ENCODE assay signal across 8 cellular contexts in genomic region chr12:47757840-47758583, GRCh38. TPM values are rescaled to one million over a fixed set of nuclear protein-coding genes. Genes with fewer than 3 reads are reported as not detected.
A peak's percentile ranks its signal among the peaks of the same experiment; 100 is the strongest.
DNase-seq lines count a peak whose midpoint lies in the region; ATAC-seq and TF ChIP-seq lines count a peak whose summit lies in the region.

No MANE protein-coding gene starts in this region.

- H3K4me3 Mint-ChIP-seq in GM23338, result peak overlapping the region; percentile 70
- H3K4me3 Mint-ChIP-seq in activated naive CD8-positive, alpha-beta T cell, result peak overlapping the region; percentile 78

- TF ChIP-seq CTCF in GM23338 (conservative IDR thresholded peaks at IDR 0.05; ENCODE audit: low read depth in 2 of 2), result no peak
- TF ChIP-seq CTCF in hepatocyte (IDR thresholded peaks at IDR 0.05; ENCODE audit: poor library complexity), result no peak

- peaks cover 59% of the 10 kb centered on the region for H3K4me1 Mint-ChIP-seq in GM23338
- peaks cover 28% of the 10 kb centered on the region for H3K4me1 Mint-ChIP-seq in activated naive CD8-positive, alpha-beta T cell (ENCODE audit: low read depth)

- H3K36me3 Mint-ChIP-seq in GM23338 (ENCODE audit: low read depth), result peaks cover 7% of the 10 kb centered on the region; the same call in 1 of the 3 replicates
- H3K36me3 Mint-ChIP-seq in activated naive CD8-positive, alpha-beta T cell, result no peaks in the 10 kb centered on the region

- H3K9me2 ChIP-seq in GM23338 (ENCODE audit: insufficient read depth), result no peaks in the 10 kb centered on the region
- no peaks in the 10 kb centered on the region for H3K9me2 ChIP-seq in hepatocyte (replicated peaks; ENCODE audit: insufficient read depth)

- H2AFZ ChIP-seq in GM23338, result peak overlapping the region; percentile 97; the same call in 1 of the 2 replicates
- peak overlapping the region; percentile 99 for H2AFZ ChIP-seq in hepatocyte

- intact Hi-C loops in sciatic nerve (cut with DNase I), result no loop called here

- no peaks in the 10 kb centered on the region for H3K9me3 ChIP-seq in hepatocyte (ENCODE audit: low read depth)

- H3K27me3 ChIP-seq in GM23338 (ENCODE audit: insufficient read depth), result no peaks in the 10 kb centered on the region
- no peaks in the 10 kb centered on the region for H3K27me3 ChIP-seq in hepatocyte

- no peaks in the 10 kb centered on the region for H3K9me3 Mint-ChIP-seq in GM23338
- H3K9me3 Mint-ChIP-seq in activated naive CD8-positive, alpha-beta T cell (ENCODE audit: low read depth), result no peaks in the 10 kb centered on the region

- no peaks in the 10 kb centered on the region for H4K20me1 ChIP-seq in GM23338 (replicated peaks; ENCODE audit: insufficient read depth)
- no peaks in the 10 kb centered on the region for H4K20me1 ChIP-seq in hepatocyte (ENCODE audit: insufficient read depth, poor library complexity, severe bottlenecking)

- peak overlapping the region; percentile 95 for H3K4me2 ChIP-seq in GM23338
- peak overlapping the region; percentile 98 for H3K4me2 ChIP-seq in hepatocyte

- H3K36me3 ChIP-seq in GM23338 (ENCODE audit: insufficient read depth) (no peaks in the 10 kb centered on the region), hepatocyte (replicated peaks; ENCODE audit: insufficient read depth, low read depth) (no peaks in the 10 kb centered on the region)

- WGBS in hepatocyte (ENCODE audit: low lambda C conversion rate, missing lambda C conversion rate), result 63% methylated on average over 18 of the region's 20 CpGs

- peaks cover 3% of the 10 kb centered on the region for H3K27me3 Mint-ChIP-seq in GM23338 (ENCODE audit: insufficient read depth, low read depth, poor library complexity)
- H3K27me3 Mint-ChIP-seq in activated naive CD8-positive, alpha-beta T cell, result no peaks in the 10 kb centered on the region

- no peak for DNase-seq in GM23338 (ENCODE audit: low spot score)
- DNase-seq in hepatocyte (ENCODE audit: low spot score), result no peak
- peak; percentile 64 for DNase-seq in sciatic nerve (ENCODE audit: low spot score)
- DNase-seq in COLO668 (lab: John Stamatoyannopoulos, UW; ENCODE audit: unreplicated experiment), result no peak
- DNase-seq in NCI-H1930 (lab: John Stamatoyannopoulos, UW), result no peak
- no peak for DNase-seq in mucosa of gallbladder (ENCODE audit: low spot score)
- DNase-seq in stimulated activated CD4-positive, alpha-beta T cell treated with anti-CD3 and anti-CD28 coated beads, Interleukin-1b, Interleukin-23, amount 100 ng/mL, for 48 hours, result no peak

- H3K4me3 ChIP-seq in GM23338 (peak overlapping the region; percentile 73), hepatocyte (peak overlapping the region; percentile 60)

- no peak overlapping the region for H3K27ac Mint-ChIP-seq in GM23338
- no peak overlapping the region for H3K27ac Mint-ChIP-seq in activated naive CD8-positive, alpha-beta T cell

- H3K27ac ChIP-seq in GM23338 (ENCODE audit: low read depth), result no peak overlapping the region
- H3K27ac ChIP-seq in hepatocyte, result peak overlapping the region; percentile 53

- H3K79me2 ChIP-seq in GM23338 (replicated peaks; ENCODE audit: insufficient read depth) (no peaks in the 10 kb centered on the region), hepatocyte (no peaks in the 10 kb centered on the region)

- H3K4me1 ChIP-seq in GM23338 (ENCODE audit: insufficient read depth) (peaks cover 38% of the 10 kb centered on the region), hepatocyte (ENCODE audit: insufficient read depth) (peaks cover 24% of the 10 kb centered on the region)

- ATAC-seq in GM23338 (peak; percentile 43), sciatic nerve (peak; percentile 38)

- 0 out of 2 replicates have a peak, but pooled peaks cover 4% of the 10 kb centered on the region for H3F3A ChIP-seq in GM23338 (replicated peaks; ENCODE audit: low read depth)

TF ChIP-seq in GM23338, 12 proteins besides CTCF, POLR2A, EP300 and RAD21 (continues in another document):
- no peak for TF ChIP-seq POLR2AphosphoS5 (IDR thresholded peaks at IDR 0.05; ENCODE audit: low read depth)
- no peak for TF ChIP-seq JUNB (IDR thresholded peaks at IDR 0.05; ENCODE audit: unreplicated experiment)
- TF ChIP-seq EZH2phosphoT487 (IDR thresholded peaks at IDR 0.05; ENCODE audit: unreplicated experiment), result no peak
- TF ChIP-seq ZNF462 (CRISPR knock-in tag; IDR thresholded peaks at IDR 0.05), result no peak
- TF ChIP-seq EZH2 (IDR thresholded peaks at IDR 0.05; ENCODE audit: low read depth, unreplicated experiment), result no peak
- TF ChIP-seq ZNF331 (CRISPR knock-in tag; IDR thresholded peaks at IDR 0.05; ENCODE audit: low read depth), result no peak
- no peak for TF ChIP-seq NANOG (IDR thresholded peaks at IDR 0.05; ENCODE audit: borderline replicate concordance)
- no peak for TF ChIP-seq CREB1 (CRISPR knock-in tag; IDR thresholded peaks at IDR 0.05; ENCODE audit: low read depth)

RNA-seq across cellular contexts. Expression of gene RAPGEF3, which starts 0.7 kb away (rescaled TPM):
- 10.4 and 11.8 TPM in 2 replicates for total RNA-seq in GM23338 (2014; rRNA removed; shearing (Covaris generic))
- polyA plus RNA-seq in GM23338 (2016; fragmentation: Nextera tagmentation; extraction: Ambion mirVana) (2.3 and 3.0 TPM in 2 replicates), hepatocyte (1.6 and 2.1 TPM in 2 replicates)
- total RNA-seq in hepatocyte (1.0 and 2.6 TPM in 2 replicates), sciatic nerve (73.4 TPM), mucosa of gallbladder (54.8 TPM)

RNA-seq across cellular contexts. Expression of gene SLC48A1, which starts 15.0 kb away (rescaled TPM):
- total RNA-seq in GM23338 (2014; rRNA removed; shearing (Covaris generic)), result 9.0 and 16.8 TPM in 2 replicates
- polyA plus RNA-seq in GM23338 (2016; fragmentation: Nextera tagmentation; extraction: Ambion mirVana) (5.8 TPM in 2 replicates), hepatocyte (20.2 and 22.6 TPM in 2 replicates)
- total RNA-seq in hepatocyte (11.2 and 13.0 TPM in 2 replicates), sciatic nerve (47.9 TPM), mucosa of gallbladder (73.1 TPM)

RNA-seq across cellular contexts. Expression of gene ENDOU, which starts 32.7 kb away (rescaled TPM):
- total RNA-seq in GM23338 (2014; rRNA removed; shearing (Covaris generic)), result not detected in 2 replicates
- polyA plus RNA-seq in GM23338 (2016; fragmentation: Nextera tagmentation; extraction: Ambion mirVana) (not detected in 2 replicates), hepatocyte (1.0 TPM in 1 of 2 replicates, not detected in the other)
- total RNA-seq in hepatocyte (0.30 and 1.8 TPM in 2 replicates), sciatic nerve (0.40 TPM), mucosa of gallbladder (not detected)

RNA-seq across cellular contexts. Expression of gene RPAP3, which starts 52.2 kb away (rescaled TPM):
- 29.0 and 31.4 TPM in 2 replicates for total RNA-seq in GM23338 (2014; rRNA removed; shearing (Covaris generic))
- 62.4 and 69.9 TPM in 2 replicates for polyA plus RNA-seq in GM23338 (2016; fragmentation: Nextera tagmentation; extraction: Ambion mirVana)
- 21.7 and 28.1 TPM in 2 replicates for total RNA-seq in hepatocyte
- polyA plus RNA-seq in hepatocyte, result 23.4 and 31.6 TPM in 2 replicates
- 25.8 TPM for total RNA-seq in sciatic nerve
- total RNA-seq in mucosa of gallbladder, result 20.2 TPM
